29 cellular contexts compared by ENCODE assay signal in the genomic region with DNA sequence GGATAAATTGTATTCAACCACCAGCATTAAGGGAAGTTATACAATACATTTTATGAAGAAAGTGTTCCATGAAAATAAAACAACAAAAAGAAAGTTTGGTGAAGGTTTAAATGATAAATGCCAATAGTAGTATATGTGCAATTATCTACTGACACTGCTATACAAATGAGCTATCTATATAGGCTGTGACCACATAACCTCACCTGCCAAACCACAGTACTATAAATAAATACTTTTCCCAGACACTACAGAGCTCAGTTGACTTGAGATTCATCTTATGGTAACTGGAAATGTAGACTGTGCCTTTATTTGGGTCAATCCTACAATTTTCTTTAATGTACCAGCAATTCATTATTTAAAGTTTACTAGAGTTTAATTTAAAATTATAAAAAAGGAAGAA.
"Had no signal": no experiment of that assay in that cellular context is flagged by ENCODE, and none has a peak within 500 bp of the region (broad histone marks: within the 10 kb centered on the region; RNA-seq: fewer than 3 reads in every experiment).

No MANE protein-coding gene starts in this region.

- H3K36me3 ChIP-seq: esophagus squamous epithelium, ovary, right lobe of liver, suprapubic skin, transverse colon, upper lobe of right lung, uterus had no signal

- H3K4me1 ChIP-seq: esophagus squamous epithelium, right lobe of liver, suprapubic skin, transverse colon, upper lobe of right lung, uterus had no signal

- H3K27me3 ChIP-seq: esophagus squamous epithelium, ovary, right lobe of liver, suprapubic skin, transverse colon, upper lobe of right lung, uterus had no signal

- ATAC-seq: effector memory CD8-positive, alpha-beta T cell; natural killer cell; right lobe of liver; stimulated activated naive CD8-positive, alpha-beta T cell treated with anti-CD3 and anti-CD28 coated beads, Interleukin-15, amount 100 ng/mL, for 72 hours; upper lobe of right lung had no signal

- H3K9me3 ChIP-seq: ovary, right lobe of liver, transverse colon, upper lobe of right lung, uterus had no signal

- H3K27ac ChIP-seq: coronary artery, esophagus squamous epithelium, ovary, right lobe of liver, suprapubic skin, transverse colon, upper lobe of right lung, uterus had no signal

- DNase-seq: dermis blood vessel endothelial cell; effector memory CD8-positive, alpha-beta T cell; erythroblast; esophagus squamous epithelium; foreskin melanocyte; hypothalamus; immature natural killer cell; islet precursor cell; kidney glomerular epithelial cell; natural killer cell; occipital lobe; ovary; posterior cingulate gyrus; retina; right lobe of liver; stimulated activated CD4-positive, alpha-beta T cell treated with anti-CD3 and anti-CD28 coated beads, Interleukin-12 subunit alpha, Interleukin-12 subunit beta, amount 100 ng/mL, for 4 hours; stimulated activated CD4-positive, alpha-beta T cell treated with anti-CD3 and anti-CD28 coated beads, Interleukin-1b, Interleukin-23, amount 100 ng/mL, for 48 hours; stimulated activated CD4-positive, alpha-beta T cell treated with anti-CD3 and anti-CD28 coated beads, Interleukin-4, amount 100 ng/mL, for 1 hour; stimulated activated CD8-positive, alpha-beta memory T cell treated with anti-CD3 and anti-CD28 coated beads, Interleukin-4, amount 100 ng/mL, for 48 hours; stimulated activated naive CD4-positive, alpha-beta T cell; stimulated activated naive CD8-positive, alpha-beta T cell treated with anti-CD3 and anti-CD28 coated beads, Interleukin-15, amount 100 ng/mL, for 72 hours; transverse colon; upper lobe of right lung; uterus had no signal

- H3K4me3 ChIP-seq: coronary artery, esophagus squamous epithelium, lung, ovary, right lobe of liver, smooth muscle cell, suprapubic skin, transverse colon, upper lobe of right lung, uterus had no signal

- H3K4me2 ChIP-seq: smooth muscle cell had no signal

- FAIRE-seq: endometrium had no signal
